13 cellular contexts compared by ENCODE assay signal in genomic region chr17:47604268-47604927, GRCh38. TPM values are rescaled to one million over a fixed set of nuclear protein-coding genes. Genes with fewer than 3 reads are reported as not detected.
DNase-seq lines count a peak whose midpoint lies in the region; ATAC-seq, FAIRE-seq and TF ChIP-seq lines count a peak whose summit lies in the region.
"Had no signal": no experiment of that assay in that cellular context is flagged by ENCODE, and none has a peak within 500 bp of the region (broad histone marks: within the 10 kb centered on the region; RNA-seq: fewer than 3 reads in every experiment).

No MANE protein-coding gene starts in this region.

- peaks cover 20 to 24% of the 10 kb centered on the region in 2 experiments for H3K79me1 ChIP-seq in IMR-90 (ENCODE audit: low read depth in 1 of 2, low read length in 2 of 2)

- peak overlapping the region; percentile 52; the same call in 1 of the 2 replicates for H3K56ac ChIP-seq in IMR-90 (ENCODE audit: extremely low read depth, insufficient read depth, low read length)

- H3K4me1 ChIP-seq in A549 (0 out of 3 replicates have a peak, but pooled peaks cover under 1% of the 10 kb centered on the region), IMR-90 (ENCODE audit: control insufficient read depth, insufficient read depth, low read length) (peaks cover 16% of the 10 kb centered on the region)

- peak overlapping the region; percentile 50 for H3K27ac Mint-ChIP-seq in glutamatergic neuron (ENCODE audit: unreplicated experiment)

- H3K18ac ChIP-seq in IMR-90 (ENCODE audit: low read depth, low read length): peak overlapping the region; percentile 74; the same call in 1 of the 2 replicates

- no peak overlapping the region for H3K4me3 ChIP-seq in A549
- no peak overlapping the region for H3K4me3 ChIP-seq in IMR-90 (ENCODE audit: insufficient read depth, low read depth, low read length)
- no peak overlapping the region for H3K4me3 ChIP-seq in H7 (ENCODE audit: insufficient read depth, low read depth, low read length)
- H3K4me3 ChIP-seq: adrenal gland, ovary had no signal

- no peaks in the 10 kb centered on the region for H3K9me3 Mint-ChIP-seq in glutamatergic neuron (ENCODE audit: unreplicated experiment)

- no peak for DNase-seq in A549 (ENCODE audit: low read depth in 1 of 2, low spot score in 1 of 2)
- peak; percentile 85 for DNase-seq in IMR-90
- peak; percentile 79 to 89 for DNase-seq in SHP77 (lab: John Stamatoyannopoulos, UW)
- DNase-seq in glutamatergic neuron: no peak
- no peak for DNase-seq in stimulated activated naive CD4-positive, alpha-beta T cell treated with Interleukin-2 at 50 U/mL for 16 hours (lab: John Stamatoyannopoulos, UW)
- DNase-seq in H7: no peak
- DNase-seq: adrenal gland, MV-4-11, ovary had no signal

- peak; percentile 61 for FAIRE-seq in A549 (lab: Jason Lieb, UNC)

- no peak overlapping the region for H2AFZ ChIP-seq in IMR-90 (replicated peaks; ENCODE audit: low read length, poor library complexity)

- peak overlapping the region; percentile 14; the same call in 1 of the 2 replicates for H3K4ac ChIP-seq in IMR-90 (ENCODE audit: low read depth, low read length)

- H3K27me3 ChIP-seq in IMR-90 (ENCODE audit: control insufficient read depth, insufficient read depth, low read length) (no peaks in the 10 kb centered on the region), H7 (ENCODE audit: control insufficient read depth, insufficient read depth, low read length) (no peaks in the 10 kb centered on the region)
- H3K27me3 ChIP-seq: adrenal gland, ovary had no signal

- H3K9me1 ChIP-seq in IMR-90 (ENCODE audit: insufficient read depth, low read length): no peaks in the 10 kb centered on the region

- no peak for TF ChIP-seq POLR2A in A549 (IDR thresholded peaks at IDR 0.05; ENCODE audit: low read length)
- no peak for TF ChIP-seq POLR2A in IMR-90 (IDR thresholded peaks at IDR 0.05; ENCODE audit: low read depth, low read length)

- H3K36me3 Mint-ChIP-seq in glutamatergic neuron (ENCODE audit: unreplicated experiment): no peaks in the 10 kb centered on the region

- peaks cover 13% of the 10 kb centered on the region for H3K4me1 Mint-ChIP-seq in glutamatergic neuron (ENCODE audit: low read depth, unreplicated experiment)

- H4K8ac ChIP-seq in IMR-90 (ENCODE audit: low read depth in 2 of 2, low read length in 2 of 2): no peak overlapping the region; a peak in 1 of 4 replicates

- CTCF ChIA-PET in A549 (lab: Yijun Ruan, JAX): interaction anchor here (0.6 to 5.9 kb wide), 9 partner anchors 10 to 243 kb away, joined by 3 to 47 read pairs (median 4); no protein-coding TSS in a partner anchor
- CTCF ChIA-PET in IMR-90 (lab: Yijun Ruan, JAX): interaction anchor here (0.8 to 1.7 kb wide), 5 partner anchors 11 to 288 kb away, joined by 3 to 9 read pairs (median 5); no protein-coding TSS in a partner anchor

- no peak overlapping the region for H4K91ac ChIP-seq in IMR-90 (ENCODE audit: insufficient read depth, low read depth, low read length)

- peak overlapping the region; percentile 80 for H2BK5ac ChIP-seq in IMR-90 (ENCODE audit: low read depth, low read length, poor library complexity, severe bottlenecking)

- peak overlapping the region; percentile 58 for H3K9ac ChIP-seq in IMR-90 (ENCODE audit: low read depth, low read length)

- peaks cover 33% of the 10 kb centered on the region for H3K36me3 ChIP-seq in IMR-90 (ENCODE audit: control insufficient read depth, insufficient read depth, low read length)
- H3K36me3 ChIP-seq in H7 (replicated peaks; ENCODE audit: control insufficient read depth, insufficient read depth, low read length): peaks cover 13% of the 10 kb centered on the region
- H3K36me3 ChIP-seq: ovary had no signal

- peak overlapping the region; percentile 67; the same call in 1 of the 2 replicates for H4K5ac ChIP-seq in IMR-90 (ENCODE audit: low read depth, low read length)

- dilution Hi-C loops in IMR-90 (cut with HindIII; ENCODE audit: low sequenced_read_pairs, unreplicated experiment): no loop called here

- TF ChIP-seq EP300 in A549 (IDR thresholded peaks at IDR 0.05): no peak

- 0 out of 2 replicates have a peak overlapping the region, but pooled peaks have one; percentile 3 for H2BK20ac ChIP-seq in IMR-90 (ENCODE audit: low read depth, low read length)

- no TSS peak for BruUV-seq in IMR-90 (replicated peaks; lab: Mats Ljungman, UMichigan)

- H3K4me2 ChIP-seq in A549 (no peak overlapping the region), IMR-90 (ENCODE audit: low read depth, low read length) (peak overlapping the region; percentile 80)

- 0 out of 2 replicates have a peak overlapping the region, but pooled peaks have one; percentile 3 for H3K14ac ChIP-seq in IMR-90 (replicated peaks; ENCODE audit: low read depth, low read length)

- 0 out of 2 replicates have a peak overlapping the region, but pooled peaks have one; percentile 57 for H2AK5ac ChIP-seq in IMR-90 (ENCODE audit: low read depth, low read length)

- peak overlapping the region; percentile 23; the same call in 1 of the 2 replicates for H2BK120ac ChIP-seq in IMR-90 (ENCODE audit: low read depth, low read length)

- TF ChIP-seq CTCF in A549 (IDR thresholded peaks at IDR 0.05): no peak
- TF ChIP-seq CTCF in IMR-90 (conservative IDR thresholded peaks at IDR 0.05; ENCODE audit: low read depth, low read length): no peak
- TF ChIP-seq CTCF in glutamatergic neuron (IDR thresholded peaks at IDR 0.05; ENCODE audit: partially characterized antibody, unreplicated experiment): no peak

- in situ Hi-C loops in IMR-90 (cut with MboI; ENCODE audit: low sequenced_read_pairs): loop anchor here (25.0 kb wide), 1 partner anchor 442 kb away; no protein-coding TSS in a partner anchor

- H3K23ac ChIP-seq in IMR-90 (ENCODE audit: low read depth, low read length): peak overlapping the region; percentile 19; the same call in 1 of the 2 replicates

- H3K27me3 Mint-ChIP-seq in glutamatergic neuron (ENCODE audit: unreplicated experiment): no peaks in the 10 kb centered on the region

- POLR2A ChIA-PET in A549 (lab: Yijun Ruan, JAX) (interaction anchor here (1.2 kb wide), 1 partner anchor 104 kb away, joined by 3 read pairs; no protein-coding TSS in a partner anchor), IMR-90 (lab: Charles Lee; ENCODE audit: unreplicated experiment) (interaction anchor here (0.9 kb wide), 1 partner anchor 102 kb away, joined by 3 read pairs; no protein-coding TSS in a partner anchor)

- intact Hi-C loops in IMR-90 (cut with micrococcal nuclease): no loop called here

- no peak overlapping the region for H2BK15ac ChIP-seq in IMR-90 (ENCODE audit: low read depth, low read length)

- TF ChIP-seq RAD21 in A549 (conservative IDR thresholded peaks at IDR 0.05 in 1 of 2, IDR thresholded peaks at IDR 0.05 in 1 of 2): no peak
- no peak for TF ChIP-seq RAD21 in IMR-90 (IDR thresholded peaks at IDR 0.05; ENCODE audit: low read length)

- H2AK9ac ChIP-seq in IMR-90 (replicated peaks; ENCODE audit: low read depth, low read length, poor library complexity): no peak overlapping the region

- H3K4me3 Mint-ChIP-seq in glutamatergic neuron (ENCODE audit: unreplicated experiment): peak overlapping the region; percentile 33

- WGBS in A549 (ENCODE audit: missing lambda C conversion rate): 90% methylated on average over 2 of the region's 2 CpGs
- no CpG with 5 or more reads among the region's 2 CpGs for WGBS in IMR-90 (ENCODE audit: extremely low coverage in 2 of 2, insufficient read length in 1 of 2), 2 experiments

- ATAC-seq in A549: no peak
- peak; percentile 59 for ATAC-seq in IMR-90 (ENCODE audit: low read depth)
- no peak for ATAC-seq in esophagus mucosa
- no peak for ATAC-seq in HG02970 (IDR thresholded peaks at IDR 0.05; ENCODE audit: low FRiP score, unreplicated experiment)

- H3K9me3 ChIP-seq in A549 (no peaks in the 10 kb centered on the region), IMR-90 (ENCODE audit: control insufficient read depth, insufficient read depth, low read length) (no peaks in the 10 kb centered on the region)
- H3K9me3 ChIP-seq: adrenal gland, ovary had no signal

- peaks cover 10% of the 10 kb centered on the region; the same call in 1 of the 2 replicates for H4K20me1 ChIP-seq in IMR-90 (ENCODE audit: insufficient read depth, low read length)

- no peak overlapping the region for H3K27ac ChIP-seq in A549
- H3K27ac ChIP-seq in IMR-90 (ENCODE audit: insufficient read depth, low read length): peak overlapping the region; percentile 89; the same call in 1 of the 2 replicates
- H3K27ac ChIP-seq: C4-2B, WERI-Rb-1 had no signal

TF ChIP-seq in A549, 52 proteins besides CTCF, POLR2A, EP300 and RAD21 (continues in another document):
- TF ChIP-seq E2F6 (IDR thresholded peaks at IDR 0.05; ENCODE audit: borderline replicate concordance, low read depth): no peak
- no peak for TF ChIP-seq HEYL (CRISPR knock-in tag; IDR thresholded peaks at IDR 0.05)
- TF ChIP-seq MAZ (IDR thresholded peaks at IDR 0.05; ENCODE audit: borderline replicate concordance, low read depth, low read length): no peak

TF ChIP-seq in IMR-90, 13 proteins besides CTCF, POLR2A, EP300 and RAD21 (continues in another document):
- TF ChIP-seq FOS (IDR thresholded peaks at IDR 0.05; ENCODE audit: low read depth, low read length) (no peak), SMC3 (IDR thresholded peaks at IDR 0.05; ENCODE audit: low read depth, low read length) (no peak), RFX5 (IDR thresholded peaks at IDR 0.05; ENCODE audit: low read depth, low read length) (no peak), MXI1 (IDR thresholded peaks at IDR 0.05; ENCODE audit: borderline replicate concordance, low read depth, low read length) (no peak), MAZ (IDR thresholded peaks at IDR 0.05; ENCODE audit: borderline replicate concordance, low read depth, low read length) (no peak), NFE2L2 (IDR thresholded peaks at IDR 0.05; ENCODE audit: low read depth, low read length) (no peak)

RNA-seq across cellular contexts. Expression of gene KPNB1, which starts 45.3 kb away (rescaled TPM):
- polyA plus RNA-seq in A549 (2011; rRNA removed): 358 and 452 TPM in 2 replicates
- 106 and 139 TPM in 2 replicates for polyA plus RNA-seq in A549 (2012; cell fraction: cytosol; rRNA removed)
- polyA plus RNA-seq in A549 (2012; cell fraction: nucleus; rRNA removed): 126 and 194 TPM in 2 replicates
- polyA plus RNA-seq in A549 (2017; fragmentation: RNase III; extraction: RNeasy Plus Mini Kit Qiagen cat#74134 plus additional on column Dnase treatment): 315 to 338 TPM (median 320 TPM) in 3 replicates
- polyA minus RNA-seq in A549 (2011; rRNA and poly(A)+ RNA removed): 388 and 417 TPM in 2 replicates
- total RNA-seq in IMR-90 (2012; rRNA removed): 659 and 1,082 TPM in 2 replicates
- polyA plus RNA-seq in IMR-90 (2012; rRNA removed): 191 and 206 TPM in 2 replicates
- 78.7 and 81.9 TPM in 2 replicates for polyA plus RNA-seq in IMR-90 (2012; cell fraction: cytosol; rRNA removed)
- 66.4 and 160 TPM in 2 replicates for polyA plus RNA-seq in IMR-90 (2012; cell fraction: nucleus; rRNA removed; ENCODE audit: low replicate concordance)
- 350 TPM for total RNA-seq in glutamatergic neuron (ENCODE audit: unreplicated experiment)
- total RNA-seq in esophagus mucosa: 232 TPM
- total RNA-seq in H7 (2014; rRNA removed; shearing (Covaris generic)): 389 and 429 TPM in 2 replicates

Comparison
In these comparisons a context has a peak if more than half of its experiments do, and no peak if none do; other contexts are left out.
1. DNase-seq: peak in IMR-90 (single experiment) and SHP77 (2 of 2); none in A549 (0 of 2), glutamatergic neuron (single experiment), stimulated activated naive CD4-positive, alpha-beta T cell treated with Interleukin-2 at 50 U/mL for 16 hours (single experiment) and H7 (single experiment).